ENCODE assay signal across 7 cellular contexts in genomic region chr18:14459826-14460225, GRCh38.
A peak's percentile ranks its signal among the peaks of the same experiment; 100 is the strongest.
DNase-seq lines count a peak whose midpoint lies in the region; ATAC-seq and TF ChIP-seq lines count a peak whose summit lies in the region.
"Not testable (repeated sequence)": the region's sequence is repeated elsewhere in the genome, so short reads cannot be mapped to it uniquely, and the experiment has no call there.

No MANE protein-coding gene starts in this region.

- not testable (repeated sequence) for ATAC-seq in RWPE2 (ENCODE audit: low read depth)

- H3F3A ChIP-seq in OCI-LY1 (ENCODE audit: insufficient read depth, low read length) = not testable (repeated sequence)

- H2AFZ ChIP-seq in OCI-LY1 (ENCODE audit: low read length) = not testable (repeated sequence)

- not testable (repeated sequence) for H3K9me2 ChIP-seq in OCI-LY1 (ENCODE audit: low read depth, low read length)

- not testable (repeated sequence) for H3K4me2 ChIP-seq in OCI-LY1 (ENCODE audit: low read length)

- H3K27ac ChIP-seq in C4-2B; OCI-LY1 (ENCODE audit: low read depth, low read length, poor library complexity, severe bottlenecking); RWPE2 (ENCODE audit: poor library complexity, severe bottlenecking): not testable (repeated sequence)

- H3K9ac ChIP-seq in OCI-LY1 (ENCODE audit: low read length) = not testable (repeated sequence)

- DNase-seq in Daoy (ENCODE audit: low read depth) (peak; percentile 57), NCI-H524 (lab: John Stamatoyannopoulos, UW) (peak; percentile 24 to 67), NCI-H774 (lab: John Stamatoyannopoulos, UW) (peak; percentile 7)
- DNase-seq in LNCaP clone FGC (ENCODE audit: low read depth); RWPE2 (ENCODE audit: low spot score): not testable (repeated sequence)

- not testable (repeated sequence) for H3K9me3 ChIP-seq in OCI-LY1 (ENCODE audit: low read length); RWPE2 (ENCODE audit: severe bottlenecking)

- peak; percentile 81 for TF ChIP-seq CTCF in C4-2B (conservative IDR thresholded peaks at IDR 0.05)
- peak; percentile 91 for TF ChIP-seq CTCF in LNCaP clone FGC (IDR thresholded peaks at IDR 0.05; ENCODE audit: control insufficient read depth, extremely low read depth, insufficient read depth)
- peak; percentile 50 for TF ChIP-seq CTCF in OCI-LY1 (IDR thresholded peaks at IDR 0.05; ENCODE audit: low read length)
- TF ChIP-seq CTCF in RWPE2 (IDR thresholded peaks at IDR 0.05; ENCODE audit: poor library complexity, severe bottlenecking) = peak; percentile 39

- not testable (repeated sequence) for H3K4me1 ChIP-seq in OCI-LY1 (ENCODE audit: insufficient read depth, low read length, severe bottlenecking); RWPE2 (ENCODE audit: insufficient read depth, poor library complexity, severe bottlenecking)

- not testable (repeated sequence) for H3K36me3 ChIP-seq in OCI-LY1 (ENCODE audit: insufficient read depth, low read length); RWPE2 (ENCODE audit: low read depth)

- not testable (repeated sequence) for H3K4me3 ChIP-seq in LNCaP clone FGC (ENCODE audit: low read depth, low read length); OCI-LY1 (ENCODE audit: low read depth, low read length, poor library complexity, severe bottlenecking); RWPE2 (ENCODE audit: severe bottlenecking)

- not testable (repeated sequence) for H3K27me3 ChIP-seq in OCI-LY1 (ENCODE audit: insufficient read depth, low read length); RWPE2 (ENCODE audit: insufficient read depth, poor library complexity, severe bottlenecking)

- not testable (repeated sequence) for H3K79me2 ChIP-seq in OCI-LY1 (ENCODE audit: insufficient read depth, low read length)

- not testable (repeated sequence) for H4K20me1 ChIP-seq in OCI-LY1 (ENCODE audit: insufficient read depth, low read length)

Comparison
In these comparisons a context has a peak if more than half of its experiments do, and no peak if none do; other contexts are left out.
1. CTCF ChIP-seq: peak in every context shown above with its lines; median percentile 91 in LNCaP clone FGC; 81 in C4-2B; 50 in OCI-LY1; 39 in RWPE2.